ENCODE assay signal across 20 cellular contexts in the genomic region with DNA sequence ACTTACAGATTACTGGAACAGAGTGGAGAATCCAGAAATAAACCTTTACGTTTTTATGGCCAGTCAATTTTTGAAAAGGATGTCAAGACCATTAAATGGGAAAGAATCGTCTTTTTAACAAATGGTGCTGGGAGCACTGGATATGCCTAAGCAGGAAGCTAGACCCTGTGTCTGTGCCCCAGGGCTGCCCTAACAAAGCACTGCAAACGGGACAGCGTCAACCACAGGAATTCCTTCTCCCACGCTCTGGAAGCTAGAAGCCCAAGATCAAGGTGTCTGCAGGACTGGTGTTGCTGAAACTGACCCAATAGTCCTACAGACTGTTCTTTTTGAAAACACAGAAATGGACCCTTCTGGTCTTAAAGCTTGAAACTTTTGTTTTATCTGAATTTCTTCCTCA. TPM values are rescaled to one million over a fixed set of nuclear protein-coding genes. Genes with fewer than 3 reads are reported as not detected.
DNase-seq lines count a peak whose midpoint lies in the region; FAIRE-seq and TF ChIP-seq lines count a peak whose summit lies in the region.
"Had no signal": no experiment of that assay in that cellular context is flagged by ENCODE, and none has a peak within 500 bp of the region (broad histone marks: within the 10 kb centered on the region; RNA-seq: fewer than 3 reads in every experiment).

No MANE protein-coding gene starts in this region.

- intact Hi-C loops in CD14-positive monocyte (cut with micrococcal nuclease) (no loop called here), posterior vena cava (cut with DNase I) (no loop called here)

- H3K4me2 ChIP-seq in SK-N-SH = no peak overlapping the region
- H3K4me2 ChIP-seq: A549 had no signal

- no peak overlapping the region for H3K27ac Mint-ChIP-seq in CD14-positive monocyte
- H3K27ac Mint-ChIP-seq in T-helper 2 cell treated with Interferon-gamma antibody and Interleukin-4, amounts not matched to agents 5 μg/mL and 100 μg/mL, for 36 hours = no peak overlapping the region
- H3K27ac Mint-ChIP-seq: CD4-positive, alpha-beta memory T cell; H9; IgD-negative memory B cell had no signal

- no peaks in the 10 kb centered on the region for H3K4me1 ChIP-seq in SK-N-SH (ENCODE audit: control insufficient read depth in 1 of 2, insufficient read depth in 2 of 2, low read depth in 1 of 2, low read length in 1 of 2)

- no peaks in the 10 kb centered on the region for H3K4me1 Mint-ChIP-seq in CD14-positive monocyte
- H3K4me1 Mint-ChIP-seq in T-helper 2 cell treated with Interferon-gamma antibody and Interleukin-4, amounts not matched to agents 5 μg/mL and 100 μg/mL, for 36 hours (ENCODE audit: low read depth) = no peaks in the 10 kb centered on the region
- H3K4me1 Mint-ChIP-seq: CD4-positive, alpha-beta memory T cell; H9; IgD-negative memory B cell had no signal

- no peaks in the 10 kb centered on the region for H3K79me2 ChIP-seq in SK-N-SH (ENCODE audit: insufficient read depth)

- H4K20me1 ChIP-seq in SK-N-SH (ENCODE audit: insufficient read depth) = no peaks in the 10 kb centered on the region

- H3F3A ChIP-seq in SK-N-SH (replicated peaks; ENCODE audit: insufficient read depth) = no peaks in the 10 kb centered on the region

- H3K27ac ChIP-seq in SK-N-SH (ENCODE audit: low read depth in 2 of 2, low read length in 1 of 2) = no peak overlapping the region
- H3K27ac ChIP-seq: 22Rv1, A549, C4-2B had no signal

- peaks cover 20 to 50% (median 24%) of the 10 kb centered on the region in 3 donors for H3K27me3 Mint-ChIP-seq in CD14-positive monocyte (ENCODE audit: low read depth in 3 of 3)
- H3K27me3 Mint-ChIP-seq in T-helper 2 cell treated with Interferon-gamma antibody and Interleukin-4, amounts not matched to agents 5 μg/mL and 100 μg/mL, for 36 hours (ENCODE audit: low read depth) = peaks cover 19% of the 10 kb centered on the region

- no peaks in the 10 kb centered on the region for H3K36me3 Mint-ChIP-seq in CD14-positive monocyte
- H3K36me3 Mint-ChIP-seq in T-helper 2 cell treated with Interferon-gamma antibody and Interleukin-4, amounts not matched to agents 5 μg/mL and 100 μg/mL, for 36 hours (ENCODE audit: low read depth) = no peaks in the 10 kb centered on the region
- H3K36me3 Mint-ChIP-seq: CD4-positive, alpha-beta memory T cell; IgD-negative memory B cell had no signal

- no peak overlapping the region for H2AFZ ChIP-seq in SK-N-SH (ENCODE audit: low read depth)

- no peak for TF ChIP-seq EP300 in SK-N-SH (IDR thresholded peaks at IDR 0.05; ENCODE audit: borderline replicate concordance in 1 of 2, low read depth in 1 of 2, low read length in 1 of 2)

- no peaks in the 10 kb centered on the region for H3K9me2 ChIP-seq in SK-N-SH

- POLR2A ChIA-PET in SK-N-SH (lab: Yijun Ruan, JAX) = no interaction called here

- WGBS in SK-N-SH (ENCODE audit: low lambda C conversion rate) = 32% methylated on average over 5 of the region's 5 CpGs

- peaks cover 7 to 25% (median 13%) of the 10 kb centered on the region in 7 donors for H3K9me3 Mint-ChIP-seq in CD14-positive monocyte
- H3K9me3 Mint-ChIP-seq in T-helper 2 cell treated with Interferon-gamma antibody and Interleukin-4, amounts not matched to agents 5 μg/mL and 100 μg/mL, for 36 hours = no peaks in the 10 kb centered on the region
- H3K9me3 Mint-ChIP-seq: CD4-positive, alpha-beta memory T cell had no signal

- CTCF ChIA-PET in SK-N-SH (lab: Yijun Ruan, JAX) = interaction anchor here (0.9 to 1.7 kb wide), 3 partner anchors 17 to 36 kb away, joined by 3 to 4 read pairs (median 3); no protein-coding TSS in a partner anchor

- no peaks in the 10 kb centered on the region for H3K9me3 ChIP-seq in SK-N-SH
- H3K9me3 ChIP-seq: A549 had no signal

- TF ChIP-seq RAD21 in SK-N-SH (IDR thresholded peaks at IDR 0.05; ENCODE audit: low read length) = no peak

- no peaks in the 10 kb centered on the region for H3K36me3 ChIP-seq in SK-N-SH (replicated peaks in 1 of 2; ENCODE audit: control insufficient read depth in 1 of 2, insufficient read depth in 2 of 2, low read length in 1 of 2)

- H3K27me3 ChIP-seq in SK-N-SH (ENCODE audit: insufficient read depth) = peaks cover 10% of the 10 kb centered on the region; the same call in 1 of the 2 replicates

- no peak overlapping the region for H3K4me3 Mint-ChIP-seq in CD14-positive monocyte
- H3K4me3 Mint-ChIP-seq in T-helper 2 cell treated with Interferon-gamma antibody and Interleukin-4, amounts not matched to agents 5 μg/mL and 100 μg/mL, for 36 hours = no peak overlapping the region
- H3K4me3 Mint-ChIP-seq: CD4-positive, alpha-beta memory T cell; H9; IgD-negative memory B cell had no signal

- H3K9ac ChIP-seq in SK-N-SH = no peak overlapping the region

- H3K4me3 ChIP-seq in SK-N-SH (ENCODE audit: low read depth in 2 of 2, low read length in 1 of 2) = no peak overlapping the region
- H3K4me3 ChIP-seq: A549 had no signal

- no peak for FAIRE-seq in RCC 7860 (lab: Jason Lieb, UNC)
- FAIRE-seq: A549, H1, HepG2 had no signal

- TF ChIP-seq CTCF in CD14-positive monocyte (IDR thresholded peaks at IDR 0.05) = no peak
- TF ChIP-seq CTCF in SK-N-SH (IDR thresholded peaks at IDR 0.05) = no peak

- DNase-seq in CD14-positive monocyte (ENCODE audit: low spot score) (peak; percentile 35), M059J (ENCODE audit: low read depth) (peak; percentile 39), SW480 (ENCODE audit: low spot score) (peak; percentile 64), posterior vena cava (ENCODE audit: low spot score) (peak; percentile 6), RCC 7860 (ENCODE audit: low spot score) (no peak), dermis blood vessel endothelial cell (no peak), SK-N-SH (no peak)
- DNase-seq in T-helper 2 cell treated with Interferon-gamma antibody and Interleukin-4, amounts not matched to agents 5 μg/mL and 100 μg/mL, for 36 hours (ENCODE audit: low spot score) = no peak
- DNase-seq: AML-193; CD4-positive, alpha-beta memory T cell; DMS153; DMS79; GF-D8; H9 had no signal

TF ChIP-seq in SK-N-SH, 30 proteins besides CTCF, POLR2A, EP300 and RAD21 (continues in another document):
- TF ChIP-seq, protein P1, sequence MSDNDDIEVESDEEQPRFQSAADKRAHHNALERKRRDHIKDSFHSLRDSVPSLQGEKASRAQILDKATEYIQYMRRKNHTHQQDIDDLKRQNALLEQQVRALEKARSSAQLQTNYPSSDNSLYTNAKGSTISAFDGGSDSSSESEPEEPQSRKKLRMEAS (IDR thresholded peaks at IDR 0.05; ENCODE audit: low read depth) = no peak
- TF ChIP-seq RXRA (IDR thresholded peaks at IDR 0.05; ENCODE audit: borderline replicate concordance, low read depth) = no peak
- no peak for TF ChIP-seq JUND (IDR thresholded peaks at IDR 0.05)
- no peak for TF ChIP-seq TCF12 (IDR thresholded peaks at IDR 0.05)
- TF ChIP-seq FOXJ3 (CRISPR knock-in tag; IDR thresholded peaks at IDR 0.05) = no peak
- no peak for TF ChIP-seq NFIC (IDR thresholded peaks at IDR 0.05; ENCODE audit: borderline replicate concordance)
- TF ChIP-seq RFX5 (IDR thresholded peaks at IDR 0.05; ENCODE audit: low read length) = no peak

RNA-seq across cellular contexts. Expression of a gene that starts 9.3 kb away (rescaled TPM):
- polyA plus RNA-seq in CD14-positive monocyte = under 1 TPM in 1 of 2 donors, not detected in 1; 0.11 TPM
- 1.9 and 5.4 TPM in 2 replicates for total RNA-seq in M059J (2014; rRNA removed; shearing (Covaris generic))
- total RNA-seq in posterior vena cava = 1 to 10 TPM; 1.9 to 2.2 TPM
- 4.6 and 11.7 TPM in 2 replicates for total RNA-seq in dermis blood vessel endothelial cell
- polyA plus RNA-seq in SK-N-SH (2012; rRNA removed) = 7.2 and 9.1 TPM in 2 replicates
- polyA plus RNA-seq in SK-N-SH (2012; cell fraction: cytosol; rRNA removed) = 2.1 and 5.7 TPM in 2 replicates
- 5.1 and 5.9 TPM in 2 replicates for polyA plus RNA-seq in SK-N-SH (2012; cell fraction: nucleus; rRNA removed)
- total RNA-seq: H1 had no signal

RNA-seq across cellular contexts. Expression of a gene that starts 26.1 kb away (rescaled TPM):
- polyA plus RNA-seq in CD14-positive monocyte = 1 to 10 TPM; 7.8 to 9.0 TPM
- total RNA-seq in M059J (2014; rRNA removed; shearing (Covaris generic)) = 10.2 and 22.4 TPM in 2 replicates
- 10 to 100 TPM in 1 of 2 donors, 1 to 10 TPM in 1; 7.9 to 15.4 TPM for total RNA-seq in posterior vena cava
- total RNA-seq in dermis blood vessel endothelial cell = 9.7 and 18.0 TPM in 2 replicates
- polyA plus RNA-seq in SK-N-SH (2012; rRNA removed) = 10.9 and 13.4 TPM in 2 replicates
- polyA plus RNA-seq in SK-N-SH (2012; cell fraction: cytosol; rRNA removed) = 4.4 and 7.2 TPM in 2 replicates
- 33.0 and 74.2 TPM in 2 replicates for polyA plus RNA-seq in SK-N-SH (2012; cell fraction: nucleus; rRNA removed)

RNA-seq across cellular contexts. Expression of a gene that starts 30.4 kb away (rescaled TPM):
- polyA plus RNA-seq in CD14-positive monocyte = 1,000 to 10,000 TPM; 1,032 to 2,084 TPM
- not detected in 2 replicates for total RNA-seq in M059J (2014; rRNA removed; shearing (Covaris generic))
- total RNA-seq in posterior vena cava = 100 to 1,000 TPM; 122 to 285 TPM
- total RNA-seq in dermis blood vessel endothelial cell = 0.42 and 0.68 TPM in 2 replicates
- polyA plus RNA-seq in SK-N-SH (2012; rRNA removed) = 0.68 and 0.72 TPM in 2 replicates
- 0.09 TPM in 1 of 2 replicates, not detected in the other for polyA plus RNA-seq in SK-N-SH (2012; cell fraction: cytosol; rRNA removed)
- 9.8 and 16.8 TPM in 2 replicates for polyA plus RNA-seq in SK-N-SH (2012; cell fraction: nucleus; rRNA removed)

RNA-seq across cellular contexts. Expression of a gene that starts 42.5 kb away (rescaled TPM):
- polyA plus RNA-seq in CD14-positive monocyte (1 to 10 TPM; 2.1 to 3.3 TPM), SK-N-SH (2012; rRNA removed) (219 and 335 TPM in 2 replicates)
- 93.9 and 114 TPM in 2 replicates for total RNA-seq in M059J (2014; rRNA removed; shearing (Covaris generic))
- total RNA-seq in posterior vena cava (100 to 1,000 TPM; 187 to 199 TPM), dermis blood vessel endothelial cell (265 and 324 TPM in 2 replicates)
- 154 and 228 TPM in 2 replicates for polyA plus RNA-seq in SK-N-SH (2012; cell fraction: cytosol; rRNA removed)
- 326 and 608 TPM in 2 replicates for polyA plus RNA-seq in SK-N-SH (2012; cell fraction: nucleus; rRNA removed)

Comparison
In these comparisons a context has a peak if more than half of its experiments do, and no peak if none do; other contexts are left out.
1. DNase-seq: peak in CD14-positive monocyte (single experiment), M059J (single experiment), SW480 (single experiment) and posterior vena cava (single experiment); none in RCC 7860 (single experiment), dermis blood vessel endothelial cell (single experiment), T-helper 2 cell treated with Interferon-gamma antibody and Interleukin-4, amounts not matched to agents 5 μg/mL and 100 μg/mL, for 36 hours (single experiment) and SK-N-SH (single experiment).
2. RNA of a gene that starts 30.4 kb away (total RNA-seq): 122 to 285 TPM in posterior vena cava; 0.42 to 0.68 TPM in dermis blood vessel endothelial cell and not detected in M059J; every median in the first group is over 10 times any median in the second.